Comparison of ENCODE assay signal across 34 cellular contexts in genomic region chr1:15706751-15707150, GRCh38. TPM values are rescaled to one million over a fixed set of nuclear protein-coding genes. Genes with fewer than 3 reads are reported as not detected.
DNase-seq lines count a peak whose midpoint lies in the region; ATAC-seq and TF ChIP-seq lines count a peak whose summit lies in the region.
"Had no signal": no experiment of that assay in that cellular context is flagged by ENCODE, and none has a peak within 500 bp of the region (broad histone marks: within the 10 kb centered on the region; RNA-seq: fewer than 3 reads in every experiment).

No MANE protein-coding gene starts in this region.

- no peaks in the 10 kb centered on the region for H3K27me3 Mint-ChIP-seq in stimulated activated naive CD8-positive, alpha-beta T cell treated with anti-CD3 and anti-CD28 coated beads, Interleukin-15, Interleukin-2, amounts not matched to agents 100 ng/mL and 50 ng/mL, for 24 hours
- H3K27me3 Mint-ChIP-seq in memory B cell: no peaks in the 10 kb centered on the region
- H3K27me3 Mint-ChIP-seq: activated naive CD8-positive, alpha-beta T cell treated with anti-CD3 and anti-CD28 coated beads for 36 hours; CD4-positive, alpha-beta memory T cell; central memory CD8-positive, alpha-beta T cell; dendritic cell treated with granulocyte-macrophage colony-stimulating factor and Interleukin-4, amounts not matched to agents 40 ng/mL and 50 ng/mL, for 4 days had no signal

- ATAC-seq in stimulated activated naive CD8-positive, alpha-beta T cell treated with anti-CD3 and anti-CD28 coated beads, Interleukin-15, Interleukin-2, amounts not matched to agents 100 U/mL and 50 U/mL, for 24 hours: no peak
- ATAC-seq in memory B cell (ENCODE audit: low read depth) (no peak), gastrocnemius medialis (peak; percentile 64 to 76), HG03025 (IDR thresholded peaks at IDR 0.05; ENCODE audit: low FRiP score, unreplicated experiment) (no peak)
- ATAC-seq: A549, esophagus mucosa, right lobe of liver had no signal

- H3K36me3 ChIP-seq in gastrocnemius medialis: no peaks in the 10 kb centered on the region
- H3K36me3 ChIP-seq: right lobe of liver, transverse colon had no signal

- peak overlapping the region; percentile 93 to 96 (median 96) for H3K27ac ChIP-seq in gastrocnemius medialis
- H3K27ac ChIP-seq: A549, ascending aorta, GM23248, right lobe of liver, SJSA1, transverse colon, VCaP had no signal

- TF ChIP-seq CTCF in gastrocnemius medialis (IDR thresholded peaks at IDR 0.05 in 4 of 5, conservative IDR thresholded peaks at IDR 0.05 in 1 of 5): no peak

- in situ Hi-C loops in gastrocnemius medialis (cut with MboI; ENCODE audit: low sequenced_read_pairs in 4 of 4): no loop called here

- no peak for DNase-seq in stimulated activated naive CD8-positive, alpha-beta T cell treated with anti-CD3 and anti-CD28 coated beads, Interleukin-15, Interleukin-2, amounts not matched to agents 100 U/mL and 50 U/mL, for 24 hours
- DNase-seq in memory B cell (ENCODE audit: low spot score in 2 of 2) (no peak), gastrocnemius medialis (peak; percentile 87 to 93), NCI-H526 (lab: John Stamatoyannopoulos, UW) (no peak), anterior cingulate cortex (lab: John Stamatoyannopoulos, UW) (no peak), NCI-H526 treated with DMSO at 0.1 percent for 48 hours (lab: John Stamatoyannopoulos, UW) (no peak)
- DNase-seq: activated CD4-positive, alpha-beta T cell treated with anti-CD3 and anti-CD28 coated beads for 48 hours; activated CD8-positive, alpha-beta memory T cell treated with anti-CD3 and anti-CD28 coated beads for 24 hours; activated effector memory CD4-positive, alpha-beta T cell treated with anti-CD3 and anti-CD28 coated beads, Interleukin-2, amount 50 U/mL, for 16 hours; activated naive CD8-positive, alpha-beta T cell treated with anti-CD3 and anti-CD28 coated beads for 36 hours; AML-193; CD4-positive, alpha-beta memory T cell; GM23248; head of caudate nucleus; NCI-H1048; NCI-H1694; right lobe of liver; stimulated activated CD4-positive, alpha-beta T cell treated with anti-CD3 and anti-CD28 coated beads, Interleukin-4, amount 100 ng/mL, for 24 hours; T1000; transverse colon had no signal

- H3K36me3 Mint-ChIP-seq in stimulated activated naive CD8-positive, alpha-beta T cell treated with anti-CD3 and anti-CD28 coated beads, Interleukin-15, Interleukin-2, amounts not matched to agents 100 ng/mL and 50 ng/mL, for 24 hours (ENCODE audit: low read depth): peaks cover 17% of the 10 kb centered on the region
- H3K36me3 Mint-ChIP-seq in memory B cell: peaks cover 19% of the 10 kb centered on the region

- no peaks in the 10 kb centered on the region for H3K9me3 Mint-ChIP-seq in stimulated activated naive CD8-positive, alpha-beta T cell treated with anti-CD3 and anti-CD28 coated beads, Interleukin-15, Interleukin-2, amounts not matched to agents 100 ng/mL and 50 ng/mL, for 24 hours
- H3K9me3 Mint-ChIP-seq in memory B cell: no peaks in the 10 kb centered on the region
- H3K9me3 Mint-ChIP-seq: activated naive CD8-positive, alpha-beta T cell treated with anti-CD3 and anti-CD28 coated beads for 36 hours; central memory CD8-positive, alpha-beta T cell; dendritic cell treated with granulocyte-macrophage colony-stimulating factor and Interleukin-4, amounts not matched to agents 40 ng/mL and 50 ng/mL, for 4 days had no signal

- no peaks in the 10 kb centered on the region for H3K27me3 ChIP-seq in gastrocnemius medialis
- H3K27me3 ChIP-seq: ascending aorta, right lobe of liver, SJSA1, transverse colon had no signal

- peaks cover 7% of the 10 kb centered on the region for H3K4me1 Mint-ChIP-seq in stimulated activated naive CD8-positive, alpha-beta T cell treated with anti-CD3 and anti-CD28 coated beads, Interleukin-15, Interleukin-2, amounts not matched to agents 100 ng/mL and 50 ng/mL, for 24 hours (ENCODE audit: low read depth)
- H3K4me1 Mint-ChIP-seq in memory B cell: peaks cover 25% of the 10 kb centered on the region

- no peak overlapping the region for H3K4me3 Mint-ChIP-seq in stimulated activated naive CD8-positive, alpha-beta T cell treated with anti-CD3 and anti-CD28 coated beads, Interleukin-15, Interleukin-2, amounts not matched to agents 100 ng/mL and 50 ng/mL, for 24 hours
- H3K4me3 Mint-ChIP-seq in memory B cell: no peak overlapping the region
- H3K4me3 Mint-ChIP-seq: activated naive CD8-positive, alpha-beta T cell treated with anti-CD3 and anti-CD28 coated beads for 36 hours; CD4-positive, alpha-beta memory T cell; central memory CD8-positive, alpha-beta T cell; dendritic cell treated with granulocyte-macrophage colony-stimulating factor and Interleukin-4, amounts not matched to agents 40 ng/mL and 50 ng/mL, for 4 days had no signal

- intact Hi-C loops in gastrocnemius medialis (cut with DNase I; ENCODE audit: low total_unique reads): loop anchor here (2.0 kb wide), 1 partner anchor 88 kb away; no protein-coding TSS in a partner anchor

- no peaks in the 10 kb centered on the region for H3K9me3 ChIP-seq in gastrocnemius medialis
- H3K9me3 ChIP-seq: A549, ascending aorta, right lobe of liver, SJSA1, transverse colon had no signal

- TF ChIP-seq POLR2A in gastrocnemius medialis (IDR thresholded peaks at IDR 0.05): no peak

- H3K4me3 ChIP-seq in gastrocnemius medialis: no peak overlapping the region
- H3K4me3 ChIP-seq: A549, ascending aorta, GM23248, right lobe of liver, SJSA1, transverse colon had no signal

- peak overlapping the region; percentile 52 for H3K27ac Mint-ChIP-seq in stimulated activated naive CD8-positive, alpha-beta T cell treated with anti-CD3 and anti-CD28 coated beads, Interleukin-15, Interleukin-2, amounts not matched to agents 100 ng/mL and 50 ng/mL, for 24 hours
- H3K27ac Mint-ChIP-seq in memory B cell: peak overlapping the region; percentile 75
- H3K27ac Mint-ChIP-seq: activated naive CD8-positive, alpha-beta T cell treated with anti-CD3 and anti-CD28 coated beads for 36 hours had no signal

- peaks cover 74 to 86% of the 10 kb centered on the region in 2 donors for H3K4me1 ChIP-seq in gastrocnemius medialis

RNA-seq across cellular contexts. Expression of gene PLEKHM2, which starts 22.6 kb away (rescaled TPM):
- total RNA-seq in gastrocnemius medialis: 100 to 1,000 TPM in 3 of 4 donors, 10 to 100 TPM in 1; 86.7 to 170 (median 144) TPM

RNA-seq across cellular contexts. Expression of gene SLC25A34, which starts 29.3 kb away (rescaled TPM):
- total RNA-seq in gastrocnemius medialis: 10 to 100 TPM in 3 of 4 donors, 1 to 10 TPM in 1; 7.8 to 17.2 (median 13.8) TPM

RNA-seq across cellular contexts. Expression of gene TMEM82, which starts 35.5 kb away (rescaled TPM):
- under 1 TPM in 1 of 4 donors, not detected in 3; 0.33 TPM for total RNA-seq in gastrocnemius medialis
- total RNA-seq: activated naive CD8-positive, alpha-beta T cell treated with anti-CD3 and anti-CD28 coated beads for 36 hours; ascending aorta; CD4-positive, alpha-beta memory T cell; esophagus mucosa; fibroblast of villous mesenchyme; GM23248; lung microvascular endothelial cell; posterior vena cava; RPMI7951; SJSA1; subcutaneous adipose tissue had no signal

RNA-seq across cellular contexts. Expression of gene FBLIM1, which starts 51.8 kb away (rescaled TPM):
- total RNA-seq in gastrocnemius medialis: 1 to 10 TPM; 1.4 to 3.9 (median 3.8) TPM
- total RNA-seq: activated naive CD8-positive, alpha-beta T cell treated with anti-CD3 and anti-CD28 coated beads for 36 hours; CD4-positive, alpha-beta memory T cell had no signal

Comparison
In these comparisons a context has a peak if more than half of its experiments do, and no peak if none do; other contexts are left out.
1. ATAC-seq: peak in gastrocnemius medialis (2 of 2); none in stimulated activated naive CD8-positive, alpha-beta T cell treated with anti-CD3 and anti-CD28 coated beads, Interleukin-15, Interleukin-2, amounts not matched to agents 100 U/mL and 50 U/mL, for 24 hours (single experiment), memory B cell (single experiment) and HG03025 (single experiment).
2. DNase-seq: peak in gastrocnemius medialis (2 of 2); none in stimulated activated naive CD8-positive, alpha-beta T cell treated with anti-CD3 and anti-CD28 coated beads, Interleukin-15, Interleukin-2, amounts not matched to agents 100 U/mL and 50 U/mL, for 24 hours (single experiment), memory B cell (0 of 2), NCI-H526 (0 of 2), anterior cingulate cortex (0 of 58) and NCI-H526 treated with DMSO at 0.1 percent for 48 hours (single experiment).